In the genomic region with DNA sequence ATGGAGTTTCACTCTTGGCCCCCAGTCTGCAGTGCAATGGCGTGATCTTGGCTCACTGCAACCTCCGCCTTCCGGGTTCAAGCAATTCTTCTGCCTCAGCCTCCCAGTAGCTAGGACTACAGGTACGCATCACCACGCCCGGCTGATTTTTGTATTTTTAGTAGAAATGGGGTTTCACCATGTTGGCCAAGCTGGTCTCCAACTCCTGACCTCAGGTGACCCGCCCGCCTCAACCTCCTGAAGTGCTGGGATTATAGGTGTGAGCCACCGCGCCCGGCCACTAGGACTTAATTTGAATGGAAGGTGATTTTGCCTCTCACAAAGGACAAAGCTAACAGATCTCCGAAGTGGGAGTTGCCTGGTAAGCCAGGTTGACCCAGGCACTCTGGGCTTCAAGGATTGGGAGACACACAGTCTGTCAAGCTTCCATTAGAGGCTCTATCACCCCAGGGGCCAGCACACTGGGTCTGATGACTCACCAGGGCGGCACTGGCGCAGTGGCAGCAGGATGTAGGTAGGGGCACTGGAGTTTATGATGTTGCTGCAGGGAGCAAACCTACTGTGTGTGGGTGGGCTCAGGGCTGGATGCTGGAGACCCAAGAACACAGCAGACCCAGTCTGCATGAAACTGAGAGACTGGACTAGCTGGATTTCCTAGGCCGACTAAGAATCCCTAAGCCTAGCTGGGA, we compare ENCODE assay signal across 1 cellular context.
A peak's percentile ranks its signal among the peaks of the same experiment; 100 is the strongest.
TF ChIP-seq lines count a peak whose summit lies in the region.

No MANE protein-coding gene starts in this region.

TF ChIP-seq in K562, 482 proteins besides CTCF, POLR2A, EP300 and RAD21 (continued from another document):
- peak; percentile 36; the same call in 1 of the 2 replicates for TF ChIP-seq ZNF668 (CRISPR knock-in tag; IDR thresholded peaks at IDR 0.05)
- TF ChIP-seq ZBTB5 (IDR thresholded peaks at IDR 0.05), result no peak
- TF ChIP-seq, protein P1, sequence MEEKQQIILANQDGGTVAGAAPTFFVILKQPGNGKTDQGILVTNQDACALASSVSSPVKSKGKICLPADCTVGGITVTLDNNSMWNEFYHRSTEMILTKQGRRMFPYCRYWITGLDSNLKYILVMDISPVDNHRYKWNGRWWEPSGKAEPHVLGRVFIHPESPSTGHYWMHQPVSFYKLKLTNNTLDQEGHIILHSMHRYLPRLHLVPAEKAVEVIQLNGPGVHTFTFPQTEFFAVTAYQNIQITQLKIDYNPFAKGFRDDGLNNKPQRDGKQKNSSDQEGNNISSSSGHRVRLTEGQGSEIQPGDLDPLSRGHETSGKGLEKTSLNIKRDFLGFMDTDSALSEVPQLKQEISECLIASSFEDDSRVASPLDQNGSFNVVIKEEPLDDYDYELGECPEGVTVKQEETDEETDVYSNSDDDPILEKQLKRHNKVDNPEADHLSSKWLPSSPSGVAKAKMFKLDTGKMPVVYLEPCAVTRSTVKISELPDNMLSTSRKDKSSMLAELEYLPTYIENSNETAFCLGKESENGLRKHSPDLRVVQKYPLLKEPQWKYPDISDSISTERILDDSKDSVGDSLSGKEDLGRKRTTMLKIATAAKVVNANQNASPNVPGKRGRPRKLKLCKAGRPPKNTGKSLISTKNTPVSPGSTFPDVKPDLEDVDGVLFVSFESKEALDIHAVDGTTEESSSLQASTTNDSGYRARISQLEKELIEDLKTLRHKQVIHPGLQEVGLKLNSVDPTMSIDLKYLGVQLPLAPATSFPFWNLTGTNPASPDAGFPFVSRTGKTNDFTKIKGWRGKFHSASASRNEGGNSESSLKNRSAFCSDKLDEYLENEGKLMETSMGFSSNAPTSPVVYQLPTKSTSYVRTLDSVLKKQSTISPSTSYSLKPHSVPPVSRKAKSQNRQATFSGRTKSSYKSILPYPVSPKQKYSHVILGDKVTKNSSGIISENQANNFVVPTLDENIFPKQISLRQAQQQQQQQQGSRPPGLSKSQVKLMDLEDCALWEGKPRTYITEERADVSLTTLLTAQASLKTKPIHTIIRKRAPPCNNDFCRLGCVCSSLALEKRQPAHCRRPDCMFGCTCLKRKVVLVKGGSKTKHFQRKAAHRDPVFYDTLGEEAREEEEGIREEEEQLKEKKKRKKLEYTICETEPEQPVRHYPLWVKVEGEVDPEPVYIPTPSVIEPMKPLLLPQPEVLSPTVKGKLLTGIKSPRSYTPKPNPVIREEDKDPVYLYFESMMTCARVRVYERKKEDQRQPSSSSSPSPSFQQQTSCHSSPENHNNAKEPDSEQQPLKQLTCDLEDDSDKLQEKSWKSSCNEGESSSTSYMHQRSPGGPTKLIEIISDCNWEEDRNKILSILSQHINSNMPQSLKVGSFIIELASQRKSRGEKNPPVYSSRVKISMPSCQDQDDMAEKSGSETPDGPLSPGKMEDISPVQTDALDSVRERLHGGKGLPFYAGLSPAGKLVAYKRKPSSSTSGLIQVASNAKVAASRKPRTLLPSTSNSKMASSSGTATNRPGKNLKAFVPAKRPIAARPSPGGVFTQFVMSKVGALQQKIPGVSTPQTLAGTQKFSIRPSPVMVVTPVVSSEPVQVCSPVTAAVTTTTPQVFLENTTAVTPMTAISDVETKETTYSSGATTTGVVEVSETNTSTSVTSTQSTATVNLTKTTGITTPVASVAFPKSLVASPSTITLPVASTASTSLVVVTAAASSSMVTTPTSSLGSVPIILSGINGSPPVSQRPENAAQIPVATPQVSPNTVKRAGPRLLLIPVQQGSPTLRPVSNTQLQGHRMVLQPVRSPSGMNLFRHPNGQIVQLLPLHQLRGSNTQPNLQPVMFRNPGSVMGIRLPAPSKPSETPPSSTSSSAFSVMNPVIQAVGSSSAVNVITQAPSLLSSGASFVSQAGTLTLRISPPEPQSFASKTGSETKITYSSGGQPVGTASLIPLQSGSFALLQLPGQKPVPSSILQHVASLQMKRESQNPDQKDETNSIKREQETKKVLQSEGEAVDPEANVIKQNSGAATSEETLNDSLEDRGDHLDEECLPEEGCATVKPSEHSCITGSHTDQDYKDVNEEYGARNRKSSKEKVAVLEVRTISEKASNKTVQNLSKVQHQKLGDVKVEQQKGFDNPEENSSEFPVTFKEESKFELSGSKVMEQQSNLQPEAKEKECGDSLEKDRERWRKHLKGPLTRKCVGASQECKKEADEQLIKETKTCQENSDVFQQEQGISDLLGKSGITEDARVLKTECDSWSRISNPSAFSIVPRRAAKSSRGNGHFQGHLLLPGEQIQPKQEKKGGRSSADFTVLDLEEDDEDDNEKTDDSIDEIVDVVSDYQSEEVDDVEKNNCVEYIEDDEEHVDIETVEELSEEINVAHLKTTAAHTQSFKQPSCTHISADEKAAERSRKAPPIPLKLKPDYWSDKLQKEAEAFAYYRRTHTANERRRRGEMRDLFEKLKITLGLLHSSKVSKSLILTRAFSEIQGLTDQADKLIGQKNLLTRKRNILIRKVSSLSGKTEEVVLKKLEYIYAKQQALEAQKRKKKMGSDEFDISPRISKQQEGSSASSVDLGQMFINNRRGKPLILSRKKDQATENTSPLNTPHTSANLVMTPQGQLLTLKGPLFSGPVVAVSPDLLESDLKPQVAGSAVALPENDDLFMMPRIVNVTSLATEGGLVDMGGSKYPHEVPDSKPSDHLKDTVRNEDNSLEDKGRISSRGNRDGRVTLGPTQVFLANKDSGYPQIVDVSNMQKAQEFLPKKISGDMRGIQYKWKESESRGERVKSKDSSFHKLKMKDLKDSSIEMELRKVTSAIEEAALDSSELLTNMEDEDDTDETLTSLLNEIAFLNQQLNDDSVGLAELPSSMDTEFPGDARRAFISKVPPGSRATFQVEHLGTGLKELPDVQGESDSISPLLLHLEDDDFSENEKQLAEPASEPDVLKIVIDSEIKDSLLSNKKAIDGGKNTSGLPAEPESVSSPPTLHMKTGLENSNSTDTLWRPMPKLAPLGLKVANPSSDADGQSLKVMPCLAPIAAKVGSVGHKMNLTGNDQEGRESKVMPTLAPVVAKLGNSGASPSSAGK (IDR thresholded peaks at IDR 0.05), result no peak; the same call in none of the 2 replicates
- TF ChIP-seq NRF1 (conservative IDR thresholded peaks at IDR 0.05 in 1 of 2, IDR thresholded peaks at IDR 0.05 in 1 of 2), result 0 out of 4 replicates have a peak, but pooled peaks have one; percentile 24 to 44
- peak; percentile 11 for TF ChIP-seq NEUROD1 (IDR thresholded peaks at IDR 0.05; ENCODE audit: borderline replicate concordance, low read depth, low read length, partially characterized antibody)
- TF ChIP-seq ZNF76 (CRISPR knock-in tag; IDR thresholded peaks at IDR 0.05; ENCODE audit: borderline replicate concordance), result no peak
- TF ChIP-seq YY1 (IDR thresholded peaks at IDR 0.05; ENCODE audit: borderline replicate concordance in 1 of 3, control insufficient read depth in 1 of 3, extremely low read depth in 1 of 3, insufficient read depth in 3 of 3, insufficient read length in 1 of 3, insufficient replicate concordance in 2 of 3, low read depth in 1 of 3, low read length in 2 of 3), result peak in 1 of 3 experiments; percentile 31
- TF ChIP-seq RBFOX2 (IDR thresholded peaks at IDR 0.05; ENCODE audit: low read depth, low read length), result peak; percentile 45
- TF ChIP-seq ETV1 (tag; conservative IDR thresholded peaks at IDR 0.05; ENCODE audit: low read depth), result 0 out of 2 replicates have a peak, but pooled peaks have one; percentile 37
- peak; percentile 31; the same call in 1 of the 2 replicates for TF ChIP-seq SMARCA4 (IDR thresholded peaks at IDR 0.05)
- peak; percentile 58 for TF ChIP-seq ESRRA (IDR thresholded peaks at IDR 0.05; ENCODE audit: borderline replicate concordance, low read depth)
- 0 out of 2 replicates have a peak, but pooled peaks have one; percentile 18 for TF ChIP-seq ETV5 (CRISPR knock-in tag; IDR thresholded peaks at IDR 0.05; ENCODE audit: low read depth)
- peak; percentile 43; the same call in 1 of the 2 replicates for TF ChIP-seq MAX (CRISPR knock-in tag; IDR thresholded peaks at IDR 0.05)
- TF ChIP-seq SMARCE1 (IDR thresholded peaks at IDR 0.05), result peak; percentile 38; the same call in 1 of the 2 replicates
- TF ChIP-seq ZKSCAN1 (IDR thresholded peaks at IDR 0.05; ENCODE audit: low read depth, low read length), result peak; percentile 97
- TF ChIP-seq FOS (IDR thresholded peaks at IDR 0.05; ENCODE audit: extremely low read depth, insufficient read length), result peak; percentile 14
- no peak for TF ChIP-seq NR4A1 (CRISPR knock-in tag; IDR thresholded peaks at IDR 0.05)
- TF ChIP-seq NR4A1 (tag; IDR thresholded peaks at IDR 0.05), result peak; percentile 54; the same call in 1 of the 2 replicates
- no peak for TF ChIP-seq ZNF77 (CRISPR knock-in tag; IDR thresholded peaks at IDR 0.05)
- peak; percentile 20; the same call in 1 of the 2 replicates for TF ChIP-seq MECOM (CRISPR knock-in tag; IDR thresholded peaks at IDR 0.05)
TF ChIP-seq in K562: peak in this region for 30.
